Comparison of ENCODE assay signal across 29 cellular contexts in genomic region chr19:42059196-42059595, GRCh38.
"Had no signal": no experiment of that assay in that cellular context is flagged by ENCODE, and none has a peak within 500 bp of the region (broad histone marks: within the 10 kb centered on the region; RNA-seq: fewer than 3 reads in every experiment).

No MANE protein-coding gene starts in this region.

- H3K4me1 ChIP-seq: stomach, testis, thyroid gland, tibial artery, tibial nerve, transverse colon, upper lobe of left lung, upper lobe of right lung, uterus, vagina had no signal

- H3K9me3 ChIP-seq: stomach, suprapubic skin, testis, thoracic aorta, thyroid gland, tibial artery, tibial nerve, transverse colon, upper lobe of left lung, upper lobe of right lung, uterus, vagina had no signal

- H3K36me3 ChIP-seq: suprapubic skin, transverse colon, upper lobe of left lung, upper lobe of right lung, uterus, vagina had no signal

- H3K9me3 Mint-ChIP-seq: stimulated activated effector memory CD8-positive, alpha-beta T cell treated with anti-CD3 and anti-CD28 coated beads, Interleukin-12 subunit alpha, Interleukin-12 subunit beta, amount 100 ng/mL, for 72 hours; stimulated activated memory B cell treated with anti-CD40 and anti-IgM and Interleukin-4, amounts not matched to agents 10 μg/mL and 1 μg/mL and 100 μg/mL, for 72 hours; stimulated activated naive B cell treated with anti-CD40 and anti-IgM and Interleukin-4, amounts not matched to agents 10 μg/mL and 1 μg/mL and 100 μg/mL, for 72 hours; stimulated activated naive CD8-positive, alpha-beta T cell treated with anti-CD3 and anti-CD28 coated beads, Interleukin-15, amount 100 ng/mL, for 72 hours; stimulated activated naive CD8-positive, alpha-beta T cell treated with anti-CD3 and anti-CD28 coated beads, Interleukin-15, Interleukin-2, amounts not matched to agents 100 ng/mL and 50 ng/mL, for 24 hours; type B pancreatic cell had no signal

- H3K27ac Mint-ChIP-seq: stimulated activated effector memory CD8-positive, alpha-beta T cell treated with anti-CD3 and anti-CD28 coated beads, Interleukin-12 subunit alpha, Interleukin-12 subunit beta, amount 100 ng/mL, for 72 hours; stimulated activated memory B cell treated with anti-CD40 and anti-IgM and Interleukin-4, amounts not matched to agents 10 μg/mL and 1 μg/mL and 100 μg/mL, for 72 hours; stimulated activated naive B cell treated with anti-CD40 and anti-IgM and Interleukin-4, amounts not matched to agents 10 μg/mL and 1 μg/mL and 100 μg/mL, for 72 hours; stimulated activated naive CD8-positive, alpha-beta T cell treated with anti-CD3 and anti-CD28 coated beads, Interleukin-15, amount 100 ng/mL, for 72 hours; stimulated activated naive CD8-positive, alpha-beta T cell treated with anti-CD3 and anti-CD28 coated beads, Interleukin-15, Interleukin-2, amounts not matched to agents 100 ng/mL and 50 ng/mL, for 24 hours; type B pancreatic cell had no signal

- H3K27me3 Mint-ChIP-seq: stimulated activated naive CD8-positive, alpha-beta T cell treated with anti-CD3 and anti-CD28 coated beads, Interleukin-15, Interleukin-2, amounts not matched to agents 100 ng/mL and 50 ng/mL, for 24 hours had no signal

- DNase-seq: stimulated activated CD4-positive, alpha-beta T cell treated with anti-CD3 and anti-CD28 coated beads, Interleukin-2, amount 100 ng/mL, for 48 hours; stimulated activated CD4-positive, alpha-beta T cell treated with anti-CD3 and anti-CD28 coated beads, Interleukin-4, amount 100 ng/mL, for 1 hour; stimulated activated CD4-positive, alpha-beta T cell treated with anti-CD3 and anti-CD28 coated beads, Interleukin-4, amount 100 ng/mL, for 24 hours; stimulated activated CD4-positive, alpha-beta T cell treated with anti-CD3 and anti-CD28 coated beads, Interleukin-4, amount 100 ng/mL, for 4 hours; stimulated activated CD8-positive, alpha-beta memory T cell treated with anti-CD3 and anti-CD28 coated beads, Interleukin-4, amount 100 ng/mL, for 48 hours; stimulated activated naive B cell treated with anti-CD40 and anti-IgM and Interleukin-4, amounts not matched to agents 10 μg/mL and 1 μg/mL and 100 μg/mL, for 72 hours; stimulated activated naive CD4-positive, alpha-beta T cell; stimulated activated naive CD4-positive, alpha-beta T cell treated with Interleukin-2 at 50 U/mL for 16 hours; stimulated activated naive CD8-positive, alpha-beta T cell treated with anti-CD3 and anti-CD28 coated beads, Interleukin-15, amount 100 ng/mL, for 72 hours; stimulated activated naive CD8-positive, alpha-beta T cell treated with anti-CD3 and anti-CD28 coated beads, Interleukin-15, Interleukin-2, amounts not matched to agents 100 U/mL and 50 U/mL, for 24 hours; stomach; substantia nigra; testis; thyroid gland; tibial artery; transverse colon; trophoblast cell; upper lobe of left lung; upper lobe of right lung; uterus had no signal

- H3K4me3 ChIP-seq: stomach, suprapubic skin, testis, thoracic aorta, thyroid gland, tibial artery, tibial nerve, transverse colon, upper lobe of left lung, upper lobe of right lung, uterus, vagina had no signal

- H3K4me1 Mint-ChIP-seq: stimulated activated effector memory CD8-positive, alpha-beta T cell treated with anti-CD3 and anti-CD28 coated beads, Interleukin-12 subunit alpha, Interleukin-12 subunit beta, amount 100 ng/mL, for 72 hours; stimulated activated memory B cell treated with anti-CD40 and anti-IgM and Interleukin-4, amounts not matched to agents 10 μg/mL and 1 μg/mL and 100 μg/mL, for 72 hours; stimulated activated naive CD8-positive, alpha-beta T cell treated with anti-CD3 and anti-CD28 coated beads, Interleukin-15, amount 100 ng/mL, for 72 hours had no signal

- H3K36me3 Mint-ChIP-seq: stimulated activated effector memory CD8-positive, alpha-beta T cell treated with anti-CD3 and anti-CD28 coated beads, Interleukin-12 subunit alpha, Interleukin-12 subunit beta, amount 100 ng/mL, for 72 hours; stimulated activated memory B cell treated with anti-CD40 and anti-IgM and Interleukin-4, amounts not matched to agents 10 μg/mL and 1 μg/mL and 100 μg/mL, for 72 hours; stimulated activated naive B cell treated with anti-CD40 and anti-IgM and Interleukin-4, amounts not matched to agents 10 μg/mL and 1 μg/mL and 100 μg/mL, for 72 hours; type B pancreatic cell had no signal

- H3K4me3 Mint-ChIP-seq: stimulated activated effector memory CD8-positive, alpha-beta T cell treated with anti-CD3 and anti-CD28 coated beads, Interleukin-12 subunit alpha, Interleukin-12 subunit beta, amount 100 ng/mL, for 72 hours; stimulated activated memory B cell treated with anti-CD40 and anti-IgM and Interleukin-4, amounts not matched to agents 10 μg/mL and 1 μg/mL and 100 μg/mL, for 72 hours; stimulated activated naive B cell treated with anti-CD40 and anti-IgM and Interleukin-4, amounts not matched to agents 10 μg/mL and 1 μg/mL and 100 μg/mL, for 72 hours; stimulated activated naive CD8-positive, alpha-beta T cell treated with anti-CD3 and anti-CD28 coated beads, Interleukin-15, amount 100 ng/mL, for 72 hours; stimulated activated naive CD8-positive, alpha-beta T cell treated with anti-CD3 and anti-CD28 coated beads, Interleukin-15, Interleukin-2, amounts not matched to agents 100 ng/mL and 50 ng/mL, for 24 hours; type B pancreatic cell had no signal

- H3K27ac ChIP-seq: stomach, suprapubic skin, testis, thoracic aorta, thyroid gland, tibial artery, tibial nerve, transverse colon, upper lobe of left lung, upper lobe of right lung, uterus, vagina had no signal

- H3K27me3 ChIP-seq: stomach, testis, thyroid gland, tibial artery, tibial nerve, transverse colon, upper lobe of left lung, upper lobe of right lung, uterus, vagina had no signal

- FAIRE-seq: urothelium cell line had no signal
